In genomic region chr5:37837101-37838032, GRCh38 we compare ENCODE assay signal across 2 cellular contexts.
TF ChIP-seq lines count a peak whose summit lies in the region.

No MANE protein-coding gene starts in this region.

TF ChIP-seq in HCT116, 20 proteins besides CTCF, POLR2A, EP300 and RAD21:
- TF ChIP-seq YY1 (IDR thresholded peaks at IDR 0.05; ENCODE audit: extremely low read depth, insufficient replicate concordance, low read depth, low read length) (no peak), ATF3 (IDR thresholded peaks at IDR 0.05) (no peak), TCF7L2 (IDR thresholded peaks at IDR 0.05; ENCODE audit: borderline replicate concordance, extremely low read depth, insufficient read depth, insufficient read length) (no peak), EGR1 (IDR thresholded peaks at IDR 0.05; ENCODE audit: low read depth) (peak; percentile 90)

TF ChIP-seq in H1, 55 proteins besides CTCF, POLR2A, EP300 and RAD21:
- TF ChIP-seq CBX8 (IDR thresholded peaks at IDR 0.05; ENCODE audit: borderline replicate concordance, low read depth, low read length) (no peak), SUZ12 (IDR thresholded peaks at IDR 0.05; ENCODE audit: low read length) (no peak), RNF2 (IDR thresholded peaks at IDR 0.05; ENCODE audit: borderline replicate concordance, low read depth, low read length, missing control alignments, poor library complexity, severe bottlenecking) (peak; percentile 17), RXRA (IDR thresholded peaks at IDR 0.05; ENCODE audit: insufficient read depth, low read depth, low read length) (no peak), HDAC2 (IDR thresholded peaks at IDR 0.05; ENCODE audit: borderline replicate concordance in 1 of 2, low read depth in 2 of 2, low read length in 2 of 2) (peak; percentile 39 to 78; a peak in 1 of 4 replicates), KDM4A (IDR thresholded peaks at IDR 0.05; ENCODE audit: low read depth, low read length, severe bottlenecking) (peak; percentile 85), BACH1 (IDR thresholded peaks at IDR 0.05; ENCODE audit: low read length) (peak; percentile 76), RFX5 (IDR thresholded peaks at IDR 0.05; ENCODE audit: borderline replicate concordance, low read depth, low read length) (no peak), BRCA1 (IDR thresholded peaks at IDR 0.05; ENCODE audit: low read depth, low read length) (no peak), E2F6 (IDR thresholded peaks at IDR 0.05) (peak; percentile 88), EGR1 (IDR thresholded peaks at IDR 0.05; ENCODE audit: borderline replicate concordance, low read depth, low read length) (peak; percentile 80; the same call in 1 of the 2 replicates), SIN3A (conservative IDR thresholded peaks at IDR 0.05 in 1 of 2, IDR thresholded peaks at IDR 0.05 in 1 of 2; ENCODE audit: low read depth in 1 of 2, low read length in 2 of 2) (no peak), PHF8 (conservative IDR thresholded peaks at IDR 0.05; ENCODE audit: low read depth, low read length) (0 out of 2 replicates have a peak, but pooled peaks have one; percentile 26), KDM1A (IDR thresholded peaks at IDR 0.05; ENCODE audit: borderline replicate concordance, low read length) (no peak), CBX5 (IDR thresholded peaks at IDR 0.05; ENCODE audit: low read depth, low read length) (no peak), SP1 (IDR thresholded peaks at IDR 0.05; ENCODE audit: low read depth, low read length) (no peak), GABPA (IDR thresholded peaks at IDR 0.05; ENCODE audit: borderline replicate concordance, insufficient read depth, low read length) (no peak), MAX (IDR thresholded peaks at IDR 0.05) (peak; percentile 93), FOSL1 (IDR thresholded peaks at IDR 0.05; ENCODE audit: insufficient read depth, low read depth, low read length) (no peak), POLR2AphosphoS5 (IDR thresholded peaks at IDR 0.05; ENCODE audit: low read depth, low read length) (no peak), POU5F1 (IDR thresholded peaks at IDR 0.05; ENCODE audit: low read depth, low read length) (no peak), EZH2 (IDR thresholded peaks at IDR 0.05; ENCODE audit: low read depth, low read length, severe bottlenecking) (peak; percentile 2)
